In genomic region chr17:9178319-9178718, GRCh38 we compare ENCODE assay signal across 23 cellular contexts.
"Had no signal": no experiment of that assay in that cellular context is flagged by ENCODE, and none has a peak within 500 bp of the region (broad histone marks: within the 10 kb centered on the region; RNA-seq: fewer than 3 reads in every experiment).

No MANE protein-coding gene starts in this region.

- H3K4me3 ChIP-seq: cardiac muscle cell, colonic mucosa, gastroesophageal sphincter, left lung, psoas muscle, right lobe of liver, stomach, upper lobe of left lung had no signal

- H3K27ac ChIP-seq: cardiac muscle cell, colonic mucosa, epithelial cell of prostate, foreskin keratinocyte, left lung, neutrophil, psoas muscle, right lobe of liver, upper lobe of left lung had no signal

- ATAC-seq: esophagus mucosa; foreskin keratinocyte; gastroesophageal sphincter; left lung; naive thymus-derived CD8-positive, alpha-beta T cell; psoas muscle; right lobe of liver; stimulated activated effector memory CD8-positive, alpha-beta T cell treated with anti-CD3 and anti-CD28 coated beads, Interleukin-12 subunit alpha, Interleukin-12 subunit beta, amount 100 ng/mL, for 72 hours had no signal

- H3K36me3 ChIP-seq: cardiac muscle cell, colonic mucosa, left lung, neutrophil, right lobe of liver, tibial nerve, upper lobe of left lung had no signal

- DNase-seq: colonic mucosa; effector CD8-positive, alpha-beta T cell; endodermal cell; foreskin keratinocyte; glutamatergic neuron; kidney; left lung; mesenchymal stem cell; naive thymus-derived CD8-positive, alpha-beta T cell; psoas muscle; right lobe of liver; stimulated activated CD4-positive, alpha-beta T cell treated with anti-CD3 and anti-CD28 coated beads, Interleukin-2, amount 100 ng/mL, for 24 hours; stimulated activated CD4-positive, alpha-beta T cell treated with anti-CD3 and anti-CD28 coated beads, Interleukin-4, amount 100 ng/mL, for 24 hours; stimulated activated naive CD4-positive, alpha-beta T cell treated with Interleukin-2 at 50 U/mL for 16 hours; stomach; upper lobe of left lung had no signal

- H3K27me3 ChIP-seq: colonic mucosa, foreskin keratinocyte, gastroesophageal sphincter, neutrophil, right lobe of liver, stomach, tibial nerve, upper lobe of left lung had no signal

- H3K9me3 ChIP-seq: colonic mucosa, left lung, neutrophil, right lobe of liver, stomach, upper lobe of left lung had no signal

- H3K4me1 ChIP-seq: colonic mucosa, foreskin keratinocyte, left lung, psoas muscle, upper lobe of left lung had no signal
